ENCODE assay signal across 30 cellular contexts in genomic region chr9:31601666-31602065, GRCh38.
"Had no signal": no experiment of that assay in that cellular context is flagged by ENCODE, and none has a peak within 500 bp of the region (broad histone marks: within the 10 kb centered on the region; RNA-seq: fewer than 3 reads in every experiment).

No MANE protein-coding gene starts in this region.

- H3K9me3 ChIP-seq: adrenal gland, body of pancreas, esophagus squamous epithelium had no signal

- ATAC-seq: activated CD4-positive, alpha-beta T cell treated with anti-CD3 and anti-CD28 coated beads for 36 hours; activated CD8-positive, alpha-beta memory T cell treated with anti-CD3 and anti-CD28 coated beads, Interleukin-2, amount 10 ng/mL, durations not matched to agents 7 days and 5 days; activated CD8-positive, alpha-beta T cell treated with anti-CD3 and anti-CD28 coated beads, Interleukin-2, amount 10 ng/mL, durations not matched to agents 7 days and 5 days; activated naive CD8-positive, alpha-beta T cell treated with anti-CD3 and anti-CD28 coated beads, Interleukin-2, amount 50 U/mL, for 24 hours; body of pancreas; T-helper 17 cell had no signal

- H3K27me3 ChIP-seq: adrenal gland, body of pancreas, esophagus squamous epithelium had no signal

- H3K27ac ChIP-seq: adrenal gland, body of pancreas, epithelial cell of prostate, esophagus squamous epithelium had no signal

- H3K4me1 ChIP-seq: adrenal gland, body of pancreas, esophagus squamous epithelium had no signal

- H3K4me3 ChIP-seq: adrenal gland, body of pancreas, esophagus squamous epithelium had no signal

- DNase-seq: activated CD4-positive, alpha-beta memory T cell treated with anti-CD3 and anti-CD28 coated beads for 36 hours; activated CD4-positive, alpha-beta T cell treated with anti-CD3 and anti-CD28 coated beads for 36 hours; activated CD4-positive, alpha-beta T cell treated with anti-CD3 and anti-CD28 coated beads, Interleukin-2, amount 10 ng/mL, durations not matched to agents 24 days and 14 days; activated CD4-positive, CD25-positive, alpha-beta regulatory T cell; activated CD4-positive, CD25-positive, alpha-beta regulatory T cell treated with anti-CD3 and anti-CD28 coated beads, Interleukin-2, amount 50 U/mL, for 72 hours; activated CD8-positive, alpha-beta memory T cell treated with anti-CD3 and anti-CD28 coated beads, Interleukin-2, amount 10 ng/mL, durations not matched to agents 7 days and 5 days; activated CD8-positive, alpha-beta memory T cell treated with anti-CD3 and anti-CD28 coated beads, Interleukin-2, amount 50 U/mL, for 4 hours; activated CD8-positive, alpha-beta T cell treated with anti-CD3 and anti-CD28 coated beads, Interleukin-2, amount 10 ng/mL, durations not matched to agents 7 days and 5 days; activated effector memory CD4-positive, alpha-beta T cell treated with anti-CD3 and anti-CD28 coated beads, Interleukin-2, amount 50 U/mL, for 16 hours; activated naive CD4-positive, alpha-beta T cell treated with anti-CD3 and anti-CD28 coated beads for 36 hours; activated naive CD8-positive, alpha-beta T cell treated with anti-CD3 and anti-CD28 coated beads for 36 hours; activated naive CD8-positive, alpha-beta T cell treated with anti-CD3 and anti-CD28 coated beads, Interleukin-2, amount 50 U/mL, for 24 hours; activated T-cell treated with anti-CD3 and anti-CD28 coated beads, Interleukin-2, amount 50 U/mL, for 1 hour; activated T-cell treated with anti-CD3 and anti-CD28 coated beads, Interleukin-2, amount 50 U/mL, for 48 hours; adrenal gland; amygdala; aorta; body of pancreas; caudate nucleus; cortex of kidney; effector CD8-positive, alpha-beta T cell; esophagus squamous epithelium; foreskin melanocyte; head of caudate nucleus; T-helper 17 cell; T1000 had no signal

- H3K36me3 ChIP-seq: adrenal gland, esophagus squamous epithelium had no signal

- FAIRE-seq: colon, endometrium, endothelial cell of umbilical vein had no signal
